ENCODE assay signal across 1 cellular context in the genomic region with DNA sequence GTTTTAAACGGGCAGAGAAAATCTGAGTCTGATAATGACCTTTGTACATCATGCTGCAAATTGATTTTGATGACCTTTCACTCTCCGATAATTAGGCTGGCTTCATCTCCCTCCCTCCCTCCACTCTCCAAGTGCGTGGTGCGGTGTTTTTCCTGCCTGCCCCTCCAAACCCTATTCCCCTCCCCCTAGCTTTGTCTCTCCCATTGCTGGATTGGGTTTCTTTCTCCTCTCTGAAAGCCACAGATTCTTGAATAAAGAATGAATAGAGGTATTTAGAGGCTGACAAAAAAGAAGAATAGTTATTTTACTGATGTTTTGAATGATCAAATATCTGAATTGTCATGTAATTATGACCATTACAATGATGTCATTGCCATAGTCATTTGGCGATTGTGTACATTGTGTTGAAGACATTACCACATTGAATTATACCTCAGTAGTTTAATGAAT.
TF ChIP-seq lines count a peak whose summit lies in the region.

No MANE protein-coding gene starts in this region.

TF ChIP-seq in HEK293, 187 proteins besides CTCF, POLR2A, EP300 and RAD21 (continued from another document and continues in another):
- TF ChIP-seq, protein P1, sequence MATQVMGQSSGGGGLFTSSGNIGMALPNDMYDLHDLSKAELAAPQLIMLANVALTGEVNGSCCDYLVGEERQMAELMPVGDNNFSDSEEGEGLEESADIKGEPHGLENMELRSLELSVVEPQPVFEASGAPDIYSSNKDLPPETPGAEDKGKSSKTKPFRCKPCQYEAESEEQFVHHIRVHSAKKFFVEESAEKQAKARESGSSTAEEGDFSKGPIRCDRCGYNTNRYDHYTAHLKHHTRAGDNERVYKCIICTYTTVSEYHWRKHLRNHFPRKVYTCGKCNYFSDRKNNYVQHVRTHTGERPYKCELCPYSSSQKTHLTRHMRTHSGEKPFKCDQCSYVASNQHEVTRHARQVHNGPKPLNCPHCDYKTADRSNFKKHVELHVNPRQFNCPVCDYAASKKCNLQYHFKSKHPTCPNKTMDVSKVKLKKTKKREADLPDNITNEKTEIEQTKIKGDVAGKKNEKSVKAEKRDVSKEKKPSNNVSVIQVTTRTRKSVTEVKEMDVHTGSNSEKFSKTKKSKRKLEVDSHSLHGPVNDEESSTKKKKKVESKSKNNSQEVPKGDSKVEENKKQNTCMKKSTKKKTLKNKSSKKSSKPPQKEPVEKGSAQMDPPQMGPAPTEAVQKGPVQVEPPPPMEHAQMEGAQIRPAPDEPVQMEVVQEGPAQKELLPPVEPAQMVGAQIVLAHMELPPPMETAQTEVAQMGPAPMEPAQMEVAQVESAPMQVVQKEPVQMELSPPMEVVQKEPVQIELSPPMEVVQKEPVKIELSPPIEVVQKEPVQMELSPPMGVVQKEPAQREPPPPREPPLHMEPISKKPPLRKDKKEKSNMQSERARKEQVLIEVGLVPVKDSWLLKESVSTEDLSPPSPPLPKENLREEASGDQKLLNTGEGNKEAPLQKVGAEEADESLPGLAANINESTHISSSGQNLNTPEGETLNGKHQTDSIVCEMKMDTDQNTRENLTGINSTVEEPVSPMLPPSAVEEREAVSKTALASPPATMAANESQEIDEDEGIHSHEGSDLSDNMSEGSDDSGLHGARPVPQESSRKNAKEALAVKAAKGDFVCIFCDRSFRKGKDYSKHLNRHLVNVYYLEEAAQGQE (tag by site-specific recombination; IDR thresholded peaks at IDR 0.05): no peak
- TF ChIP-seq, protein P2, sequence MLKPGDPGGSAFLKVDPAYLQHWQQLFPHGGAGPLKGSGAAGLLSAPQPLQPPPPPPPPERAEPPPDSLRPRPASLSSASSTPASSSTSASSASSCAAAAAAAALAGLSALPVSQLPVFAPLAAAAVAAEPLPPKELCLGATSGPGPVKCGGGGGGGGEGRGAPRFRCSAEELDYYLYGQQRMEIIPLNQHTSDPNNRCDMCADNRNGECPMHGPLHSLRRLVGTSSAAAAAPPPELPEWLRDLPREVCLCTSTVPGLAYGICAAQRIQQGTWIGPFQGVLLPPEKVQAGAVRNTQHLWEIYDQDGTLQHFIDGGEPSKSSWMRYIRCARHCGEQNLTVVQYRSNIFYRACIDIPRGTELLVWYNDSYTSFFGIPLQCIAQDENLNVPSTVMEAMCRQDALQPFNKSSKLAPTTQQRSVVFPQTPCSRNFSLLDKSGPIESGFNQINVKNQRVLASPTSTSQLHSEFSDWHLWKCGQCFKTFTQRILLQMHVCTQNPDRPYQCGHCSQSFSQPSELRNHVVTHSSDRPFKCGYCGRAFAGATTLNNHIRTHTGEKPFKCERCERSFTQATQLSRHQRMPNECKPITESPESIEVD (tag by site-specific recombination; IDR thresholded peaks at IDR 0.05): peak; percentile 100
- TF ChIP-seq ZNF560 (tag by site-specific recombination; IDR thresholded peaks at IDR 0.05; ENCODE audit: borderline replicate concordance): no peak
- peak; percentile 84 for TF ChIP-seq KLF10 (tag by site-specific recombination; IDR thresholded peaks at IDR 0.05)
- TF ChIP-seq ZNF558 (tag by site-specific recombination; IDR thresholded peaks at IDR 0.05): peak; percentile 31; the same call in 1 of the 2 replicates
- 0 out of 2 replicates have a peak, but pooled peaks have one; percentile 69 for TF ChIP-seq ZNF24 (tag by site-specific recombination; IDR thresholded peaks at IDR 0.05)
- peak; percentile 64 for TF ChIP-seq ZNF394 (tag by site-specific recombination; IDR thresholded peaks at IDR 0.05; ENCODE audit: borderline replicate concordance)
- TF ChIP-seq ZFP37 (tag by site-specific recombination; IDR thresholded peaks at IDR 0.05): peak; percentile 14; the same call in 1 of the 2 replicates
- no peak for TF ChIP-seq ZNF133 (tag by site-specific recombination; IDR thresholded peaks at IDR 0.05)
- TF ChIP-seq, protein P3, sequence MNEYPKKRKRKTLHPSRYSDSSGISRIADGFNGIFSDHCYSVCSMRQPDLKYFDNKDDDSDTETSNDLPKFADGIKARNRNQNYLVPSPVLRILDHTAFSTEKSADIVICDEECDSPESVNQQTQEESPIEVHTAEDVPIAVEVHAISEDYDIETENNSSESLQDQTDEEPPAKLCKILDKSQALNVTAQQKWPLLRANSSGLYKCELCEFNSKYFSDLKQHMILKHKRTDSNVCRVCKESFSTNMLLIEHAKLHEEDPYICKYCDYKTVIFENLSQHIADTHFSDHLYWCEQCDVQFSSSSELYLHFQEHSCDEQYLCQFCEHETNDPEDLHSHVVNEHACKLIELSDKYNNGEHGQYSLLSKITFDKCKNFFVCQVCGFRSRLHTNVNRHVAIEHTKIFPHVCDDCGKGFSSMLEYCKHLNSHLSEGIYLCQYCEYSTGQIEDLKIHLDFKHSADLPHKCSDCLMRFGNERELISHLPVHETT (tag by site-specific recombination; IDR thresholded peaks at IDR 0.05): 0 out of 2 replicates have a peak, but pooled peaks have one; percentile 51
- TF ChIP-seq, protein P4, sequence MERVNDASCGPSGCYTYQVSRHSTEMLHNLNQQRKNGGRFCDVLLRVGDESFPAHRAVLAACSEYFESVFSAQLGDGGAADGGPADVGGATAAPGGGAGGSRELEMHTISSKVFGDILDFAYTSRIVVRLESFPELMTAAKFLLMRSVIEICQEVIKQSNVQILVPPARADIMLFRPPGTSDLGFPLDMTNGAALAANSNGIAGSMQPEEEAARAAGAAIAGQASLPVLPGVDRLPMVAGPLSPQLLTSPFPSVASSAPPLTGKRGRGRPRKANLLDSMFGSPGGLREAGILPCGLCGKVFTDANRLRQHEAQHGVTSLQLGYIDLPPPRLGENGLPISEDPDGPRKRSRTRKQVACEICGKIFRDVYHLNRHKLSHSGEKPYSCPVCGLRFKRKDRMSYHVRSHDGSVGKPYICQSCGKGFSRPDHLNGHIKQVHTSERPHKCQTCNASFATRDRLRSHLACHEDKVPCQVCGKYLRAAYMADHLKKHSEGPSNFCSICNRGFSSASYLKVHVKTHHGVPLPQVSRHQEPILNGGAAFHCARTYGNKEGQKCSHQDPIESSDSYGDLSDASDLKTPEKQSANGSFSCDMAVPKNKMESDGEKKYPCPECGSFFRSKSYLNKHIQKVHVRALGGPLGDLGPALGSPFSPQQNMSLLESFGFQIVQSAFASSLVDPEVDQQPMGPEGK (tag by site-specific recombination; IDR thresholded peaks at IDR 0.05): peak; percentile 73
- no peak for TF ChIP-seq ZFP41 (tag by site-specific recombination; IDR thresholded peaks at IDR 0.05; ENCODE audit: borderline replicate concordance)
- TF ChIP-seq ZNF768 (tag by site-specific recombination; IDR thresholded peaks at IDR 0.05): no peak
- peak; percentile 42; the same call in 1 of the 2 replicates for TF ChIP-seq ZNF843 (tag by site-specific recombination; IDR thresholded peaks at IDR 0.05)
- TF ChIP-seq ZNF596 (tag by site-specific recombination; IDR thresholded peaks at IDR 0.05): peak; percentile 4; the same call in 1 of the 2 replicates
- no peak for TF ChIP-seq GLIS1 (tag by site-specific recombination; IDR thresholded peaks at IDR 0.05)
- TF ChIP-seq ZBTB17 (tag by site-specific recombination; IDR thresholded peaks at IDR 0.05): peak; percentile 87
- TF ChIP-seq, protein P5, sequence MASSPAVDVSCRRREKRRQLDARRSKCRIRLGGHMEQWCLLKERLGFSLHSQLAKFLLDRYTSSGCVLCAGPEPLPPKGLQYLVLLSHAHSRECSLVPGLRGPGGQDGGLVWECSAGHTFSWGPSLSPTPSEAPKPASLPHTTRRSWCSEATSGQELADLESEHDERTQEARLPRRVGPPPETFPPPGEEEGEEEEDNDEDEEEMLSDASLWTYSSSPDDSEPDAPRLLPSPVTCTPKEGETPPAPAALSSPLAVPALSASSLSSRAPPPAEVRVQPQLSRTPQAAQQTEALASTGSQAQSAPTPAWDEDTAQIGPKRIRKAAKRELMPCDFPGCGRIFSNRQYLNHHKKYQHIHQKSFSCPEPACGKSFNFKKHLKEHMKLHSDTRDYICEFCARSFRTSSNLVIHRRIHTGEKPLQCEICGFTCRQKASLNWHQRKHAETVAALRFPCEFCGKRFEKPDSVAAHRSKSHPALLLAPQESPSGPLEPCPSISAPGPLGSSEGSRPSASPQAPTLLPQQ (tag by site-specific recombination; IDR thresholded peaks at IDR 0.05): peak; percentile 64; the same call in 1 of the 2 replicates
- TF ChIP-seq SP3 (tag by site-specific recombination; IDR thresholded peaks at IDR 0.05): peak; percentile 18; the same call in 1 of the 2 replicates
- TF ChIP-seq, protein P6, sequence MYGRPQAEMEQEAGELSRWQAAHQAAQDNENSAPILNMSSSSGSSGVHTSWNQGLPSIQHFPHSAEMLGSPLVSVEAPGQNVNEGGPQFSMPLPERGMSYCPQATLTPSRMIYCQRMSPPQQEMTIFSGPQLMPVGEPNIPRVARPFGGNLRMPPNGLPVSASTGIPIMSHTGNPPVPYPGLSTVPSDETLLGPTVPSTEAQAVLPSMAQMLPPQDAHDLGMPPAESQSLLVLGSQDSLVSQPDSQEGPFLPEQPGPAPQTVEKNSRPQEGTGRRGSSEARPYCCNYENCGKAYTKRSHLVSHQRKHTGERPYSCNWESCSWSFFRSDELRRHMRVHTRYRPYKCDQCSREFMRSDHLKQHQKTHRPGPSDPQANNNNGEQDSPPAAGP (tag by site-specific recombination; IDR thresholded peaks at IDR 0.05): peak; percentile 58
- 0 out of 2 replicates have a peak, but pooled peaks have one; percentile 12 for TF ChIP-seq MZF1 (tag by site-specific recombination; IDR thresholded peaks at IDR 0.05; ENCODE audit: borderline replicate concordance)
- TF ChIP-seq, protein P7, sequence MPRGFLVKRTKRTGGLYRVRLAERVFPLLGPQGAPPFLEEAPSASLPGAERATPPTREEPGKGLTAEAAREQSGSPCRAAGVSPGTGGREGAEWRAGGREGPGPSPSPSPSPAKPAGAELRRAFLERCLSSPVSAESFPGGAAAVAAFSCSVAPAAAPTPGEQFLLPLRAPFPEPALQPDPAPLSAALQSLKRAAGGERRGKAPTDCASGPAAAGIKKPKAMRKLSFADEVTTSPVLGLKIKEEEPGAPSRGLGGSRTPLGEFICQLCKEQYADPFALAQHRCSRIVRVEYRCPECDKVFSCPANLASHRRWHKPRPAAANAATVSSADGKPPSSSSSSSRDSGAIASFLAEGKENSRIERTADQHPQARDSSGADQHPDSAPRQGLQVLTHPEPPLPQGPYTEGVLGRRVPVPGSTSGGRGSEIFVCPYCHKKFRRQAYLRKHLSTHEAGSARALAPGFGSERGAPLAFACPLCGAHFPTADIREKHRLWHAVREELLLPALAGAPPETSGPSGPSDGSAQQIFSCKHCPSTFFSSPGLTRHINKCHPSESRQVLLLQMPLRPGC (tag by site-specific recombination; IDR thresholded peaks at IDR 0.05): peak; percentile 75
- no peak for TF ChIP-seq ZNF266 (tag by site-specific recombination; IDR thresholded peaks at IDR 0.05; ENCODE audit: low read depth)
- TF ChIP-seq ZNF747 (tag by site-specific recombination; IDR thresholded peaks at IDR 0.05): no peak
- peak; percentile 18; the same call in 1 of the 2 replicates for TF ChIP-seq OSR2 (tag by site-specific recombination; IDR thresholded peaks at IDR 0.05)
- TF ChIP-seq ZNF2 (tag by site-specific recombination; IDR thresholded peaks at IDR 0.05): 0 out of 2 replicates have a peak, but pooled peaks have one; percentile 14
- TF ChIP-seq, protein P8, sequence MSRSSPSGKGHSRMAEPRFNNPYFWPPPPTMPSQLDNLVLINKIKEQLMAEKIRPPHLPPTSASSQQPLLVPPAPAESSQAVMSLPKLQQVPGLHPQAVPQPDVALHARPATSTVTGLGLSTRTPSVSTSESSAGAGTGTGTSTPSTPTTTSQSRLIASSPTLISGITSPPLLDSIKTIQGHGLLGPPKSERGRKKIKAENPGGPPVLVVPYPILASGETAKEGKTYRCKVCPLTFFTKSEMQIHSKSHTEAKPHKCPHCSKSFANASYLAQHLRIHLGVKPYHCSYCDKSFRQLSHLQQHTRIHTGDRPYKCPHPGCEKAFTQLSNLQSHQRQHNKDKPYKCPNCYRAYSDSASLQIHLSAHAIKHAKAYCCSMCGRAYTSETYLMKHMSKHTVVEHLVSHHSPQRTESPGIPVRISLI (tag by site-specific recombination; IDR thresholded peaks at IDR 0.05): peak; percentile 75
- TF ChIP-seq GLI2 (tag by site-specific recombination; IDR thresholded peaks at IDR 0.05; ENCODE audit: borderline replicate concordance, low read depth): peak; percentile 26
- TF ChIP-seq ZBTB7A (tag by site-specific recombination; IDR thresholded peaks at IDR 0.05; ENCODE audit: low read depth): 0 out of 2 replicates have a peak, but pooled peaks have one; percentile 73
- no peak for TF ChIP-seq ZNF521 (tag by site-specific recombination; IDR thresholded peaks at IDR 0.05)
- TF ChIP-seq, protein P9, sequence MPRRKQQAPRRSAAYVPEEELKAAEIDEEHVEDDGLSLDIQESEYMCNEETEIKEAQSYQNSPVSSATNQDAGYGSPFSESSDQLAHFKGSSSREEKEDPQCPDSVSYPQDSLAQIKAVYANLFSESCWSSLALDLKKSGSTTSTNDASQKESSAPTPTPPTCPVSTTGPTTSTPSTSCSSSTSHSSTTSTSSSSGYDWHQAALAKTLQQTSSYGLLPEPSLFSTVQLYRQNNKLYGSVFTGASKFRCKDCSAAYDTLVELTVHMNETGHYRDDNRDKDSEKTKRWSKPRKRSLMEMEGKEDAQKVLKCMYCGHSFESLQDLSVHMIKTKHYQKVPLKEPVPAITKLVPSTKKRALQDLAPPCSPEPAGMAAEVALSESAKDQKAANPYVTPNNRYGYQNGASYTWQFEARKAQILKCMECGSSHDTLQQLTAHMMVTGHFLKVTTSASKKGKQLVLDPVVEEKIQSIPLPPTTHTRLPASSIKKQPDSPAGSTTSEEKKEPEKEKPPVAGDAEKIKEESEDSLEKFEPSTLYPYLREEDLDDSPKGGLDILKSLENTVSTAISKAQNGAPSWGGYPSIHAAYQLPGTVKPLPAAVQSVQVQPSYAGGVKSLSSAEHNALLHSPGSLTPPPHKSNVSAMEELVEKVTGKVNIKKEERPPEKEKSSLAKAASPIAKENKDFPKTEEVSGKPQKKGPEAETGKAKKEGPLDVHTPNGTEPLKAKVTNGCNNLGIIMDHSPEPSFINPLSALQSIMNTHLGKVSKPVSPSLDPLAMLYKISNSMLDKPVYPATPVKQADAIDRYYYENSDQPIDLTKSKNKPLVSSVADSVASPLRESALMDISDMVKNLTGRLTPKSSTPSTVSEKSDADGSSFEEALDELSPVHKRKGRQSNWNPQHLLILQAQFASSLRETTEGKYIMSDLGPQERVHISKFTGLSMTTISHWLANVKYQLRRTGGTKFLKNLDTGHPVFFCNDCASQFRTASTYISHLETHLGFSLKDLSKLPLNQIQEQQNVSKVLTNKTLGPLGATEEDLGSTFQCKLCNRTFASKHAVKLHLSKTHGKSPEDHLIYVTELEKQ (tag by site-specific recombination; IDR thresholded peaks at IDR 0.05; ENCODE audit: borderline replicate concordance): peak; percentile 63; the same call in 1 of the 2 replicates
- TF ChIP-seq ZNF501 (tag by site-specific recombination; IDR thresholded peaks at IDR 0.05): 0 out of 2 replicates have a peak, but pooled peaks have one; percentile 64
- TF ChIP-seq, protein P10, sequence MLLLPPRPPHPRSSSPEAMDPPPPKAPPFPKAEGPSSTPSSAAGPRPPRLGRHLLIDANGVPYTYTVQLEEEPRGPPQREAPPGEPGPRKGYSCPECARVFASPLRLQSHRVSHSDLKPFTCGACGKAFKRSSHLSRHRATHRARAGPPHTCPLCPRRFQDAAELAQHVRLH (tag by site-specific recombination; IDR thresholded peaks at IDR 0.05): peak; percentile 20; the same call in 1 of the 2 replicates
- no peak for TF ChIP-seq ZNF391 (tag by site-specific recombination; IDR thresholded peaks at IDR 0.05; ENCODE audit: borderline replicate concordance, low read depth)
- no peak for TF ChIP-seq MEIS1 (CRISPR knock-in tag; IDR thresholded peaks at IDR 0.05; ENCODE audit: borderline replicate concordance)
- peak; percentile 69 for TF ChIP-seq KLF8 (tag by site-specific recombination; IDR thresholded peaks at IDR 0.05)
- no peak for TF ChIP-seq ZNF114 (tag by site-specific recombination; IDR thresholded peaks at IDR 0.05)
